In the genomic region with DNA sequence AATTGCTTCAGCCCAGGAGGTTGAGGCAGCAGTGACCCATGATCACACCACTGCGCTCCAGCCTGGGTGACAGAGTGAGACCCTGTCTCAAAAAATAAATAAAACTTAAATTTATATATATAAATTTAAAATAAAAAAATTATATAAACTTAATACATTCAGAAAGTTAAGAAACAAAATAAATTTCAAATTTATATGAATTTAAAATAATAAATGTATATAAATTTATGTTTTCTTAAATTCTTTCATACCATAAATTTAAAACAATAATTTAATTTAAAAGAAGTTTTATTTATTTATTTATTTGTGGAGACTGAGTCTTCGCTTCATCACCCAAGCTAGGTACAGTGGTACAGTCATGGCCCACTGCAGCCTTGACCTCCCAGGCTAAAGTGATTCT, we compare ENCODE assay signal across 22 cellular contexts. TPM values are rescaled to one million over a fixed set of nuclear protein-coding genes. Genes with fewer than 3 reads are reported as not detected.
DNase-seq lines count a peak whose midpoint lies in the region; ATAC-seq, FAIRE-seq and TF ChIP-seq lines count a peak whose summit lies in the region.
"Had no signal": no experiment of that assay in that cellular context is flagged by ENCODE, and none has a peak within 500 bp of the region (broad histone marks: within the 10 kb centered on the region; RNA-seq: fewer than 3 reads in every experiment).

No MANE protein-coding gene starts in this region.

- H3K4me1 Mint-ChIP-seq in WTC11 = peaks cover 14% of the 10 kb centered on the region
- peaks cover 4 to 9% (median 4%) of the 10 kb centered on the region in 3 donors for H3K4me1 Mint-ChIP-seq in T-cell

- no peak for TF ChIP-seq CTCF in WTC11 (IDR thresholded peaks at IDR 0.05)
- TF ChIP-seq CTCF in pancreas (IDR thresholded peaks at IDR 0.05) = no peak
- no peak for TF ChIP-seq CTCF in right lobe of liver (IDR thresholded peaks at IDR 0.05)

- H3K9me3 Mint-ChIP-seq in WTC11 (no peaks in the 10 kb centered on the region), T-cell (no peaks in the 10 kb centered on the region)
- H3K9me3 Mint-ChIP-seq: CD4-positive, alpha-beta memory T cell; HFFc6 had no signal

- ATAC-seq in WTC11 = no peak
- no peak for ATAC-seq in pancreas
- no peak for ATAC-seq in right lobe of liver
- ATAC-seq in T-cell (replicated peaks in 1 of 4) = no peak

- peak; percentile 69 for FAIRE-seq in G401.6 (lab: Jason Lieb, UNC)
- peak; percentile 92 for FAIRE-seq in frontal cortex (lab: Jason Lieb, UNC)
- FAIRE-seq in pancreas (lab: Jason Lieb, UNC) = peak; percentile 78
- FAIRE-seq: D721Med, GM12891, GM18507, H54 had no signal

- CTCF ChIA-PET in WTC11 (lab: Charles Lee) (no interaction called here), T-cell (lab: Charles Lee) (no interaction called here)

- no peaks in the 10 kb centered on the region for H3K27me3 Mint-ChIP-seq in WTC11 (ENCODE audit: low read depth)
- H3K27me3 Mint-ChIP-seq in T-cell = no peaks in the 10 kb centered on the region
- H3K27me3 Mint-ChIP-seq: CD4-positive, alpha-beta memory T cell had no signal

- H3K4me3 ChIP-seq in pancreas (no peak overlapping the region), right lobe of liver (no peak overlapping the region)
- H3K4me3 ChIP-seq: HAP-1 had no signal

- H3K27ac Mint-ChIP-seq in WTC11 = no peak overlapping the region
- no peak overlapping the region for H3K27ac Mint-ChIP-seq in T-cell
- H3K27ac Mint-ChIP-seq: HFFc6 had no signal

- H3K4me1 ChIP-seq in pancreas (no peaks in the 10 kb centered on the region), right lobe of liver (peaks cover 0 to 17% (median 7%) of the 10 kb centered on the region in 4 donors)

- POLR2A ChIA-PET in WTC11 (lab: Charles Lee) = interaction anchor here (0.6 kb wide), 1 partner anchor 20 kb away, joined by 3 read pairs; the partner anchor contains the start of genes DCUN1D3 and LYRM1
- POLR2A ChIA-PET in T-cell (lab: Charles Lee) = interaction anchor here in 1 of 2 donors (0.9 kb wide), 1 partner anchor 415 kb away, joined by 4 read pairs; no protein-coding TSS in a partner anchor

- H3K36me3 ChIP-seq in pancreas = no peaks in the 10 kb centered on the region
- H3K36me3 ChIP-seq in right lobe of liver = peaks cover 0 to 7% (median 3%) of the 10 kb centered on the region in 4 donors
- H3K36me3 ChIP-seq: HAP-1 had no signal

- TF ChIP-seq POLR2A in right lobe of liver (IDR thresholded peaks at IDR 0.05) = no peak

- intact Hi-C loops in pancreas (cut with DNase I) (no loop called here), right lobe of liver (cut with DNase I) (no loop called here)

- no peak for DNase-seq in WTC11 (ENCODE audit: low spot score)
- no peak for DNase-seq in frontal cortex (ENCODE audit: low spot score in 2 of 2)
- DNase-seq in pancreas = no peak
- DNase-seq in right lobe of liver = no peak
- DNase-seq in T-cell = no peak
- no peak for DNase-seq in COR-L47 (lab: John Stamatoyannopoulos, UW)
- DNase-seq: 8988T; C1 segment of cervical spinal cord; Caco-2; CD4-positive, alpha-beta memory T cell; DMS 273 treated with DMSO at 0.1 percent for 48 hours; DMS79; EL; GF-D8; GOT3; HFFc6 had no signal

- H3K4me3 Mint-ChIP-seq in WTC11 (no peak overlapping the region), T-cell (no peak overlapping the region)
- H3K4me3 Mint-ChIP-seq: CD4-positive, alpha-beta memory T cell; HFFc6 had no signal

- 98 to 100% methylated on average over 2 of the region's 2 CpGs for WGBS in pancreas, 2 donors
- WGBS in right lobe of liver (ENCODE audit: insufficient coverage, low coverage, low lambda C conversion rate, missing lambda C conversion rate) = 96% methylated on average over 2 of the region's 2 CpGs

- H3K36me3 Mint-ChIP-seq in WTC11 (no peaks in the 10 kb centered on the region), T-cell (peaks cover 31% of the 10 kb centered on the region)

- no peaks in the 10 kb centered on the region for H3K27me3 ChIP-seq in pancreas
- no peaks in the 10 kb centered on the region for H3K27me3 ChIP-seq in right lobe of liver

- no peak overlapping the region for H3K27ac ChIP-seq in pancreas
- H3K27ac ChIP-seq in right lobe of liver = no peak overlapping the region

- H3K9me3 ChIP-seq in pancreas (no peaks in the 10 kb centered on the region), right lobe of liver (no peaks in the 10 kb centered on the region)
- H3K9me3 ChIP-seq: Caco-2, HAP-1 had no signal

TF ChIP-seq in WTC11, 78 proteins besides CTCF, POLR2A, EP300 and RAD21:
- TF ChIP-seq MXD4 (CRISPR knock-in tag; IDR thresholded peaks at IDR 0.05; ENCODE audit: borderline replicate concordance) = no peak
- peak; percentile 94 for TF ChIP-seq HMGA2 (CRISPR knock-in tag; IDR thresholded peaks at IDR 0.05)

RNA-seq across cellular contexts. Expression of gene LYRM1, which starts 20.2 kb away (rescaled TPM):
- total RNA-seq in WTC11 (2021) (11.4 to 15.0 TPM (median 12.3 TPM) in 3 replicates), frontal cortex (53.0 TPM), pancreas (10 to 100 TPM in 5 of 6 donors, 1 to 10 TPM in 1; 9.9 to 17.5 (median 14.4) TPM), right lobe of liver (100 to 1,000 TPM in 1 of 6 experiments, 10 to 100 TPM in 5; 32.4 to 102 (median 37.9) TPM), T-cell (10 to 100 TPM; 16.2 to 23.6 (median 19.6) TPM)
- 10 to 100 TPM; 21.5 to 30.9 TPM for polyA plus RNA-seq in pancreas

RNA-seq across cellular contexts. Expression of gene DCUN1D3, which starts 20.6 kb away (rescaled TPM):
- total RNA-seq in WTC11 (2021) (12.8 to 14.7 TPM (median 14.4 TPM) in 3 replicates), frontal cortex (18.8 TPM), pancreas (1 to 10 TPM; 5.2 to 7.7 (median 7.0) TPM), right lobe of liver (10 to 100 TPM; 10.3 to 15.1 (median 13.8) TPM), T-cell (1 to 10 TPM; 3.3 to 7.5 (median 5.7) TPM)
- polyA plus RNA-seq in pancreas = 1 to 10 TPM; 3.7 to 4.0 TPM
